In the genomic region with DNA sequence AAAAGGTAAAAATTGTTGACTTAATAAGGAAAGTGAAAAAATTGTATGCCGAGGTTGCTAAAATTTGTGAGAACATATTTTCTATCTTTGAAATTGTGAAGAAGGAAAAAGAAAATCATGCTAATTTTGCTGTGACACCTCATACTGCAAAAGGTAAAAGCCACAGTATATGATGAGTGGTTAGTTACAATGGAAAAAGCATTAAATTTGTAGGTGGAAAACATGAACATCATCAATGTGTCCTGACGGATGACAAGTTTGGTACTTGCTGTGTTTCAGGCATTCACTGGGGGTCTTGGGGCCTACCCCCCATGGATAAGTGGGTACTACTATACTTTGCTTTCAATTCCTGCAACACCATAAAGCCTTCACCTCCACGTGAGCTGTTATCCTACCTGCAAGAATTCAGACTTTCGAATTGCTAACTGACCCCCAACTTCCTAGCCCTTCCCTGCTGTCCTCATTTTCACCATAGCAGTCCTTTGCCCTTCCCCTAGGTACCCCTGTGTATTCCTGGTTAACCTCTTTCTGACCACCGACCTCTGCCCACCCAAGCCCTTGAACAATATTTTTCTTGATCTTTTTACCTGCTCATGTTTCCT, we compare ENCODE assay signal across 12 cellular contexts.
DNase-seq lines count a peak whose midpoint lies in the region; ATAC-seq and TF ChIP-seq lines count a peak whose summit lies in the region.
"Had no signal": no experiment of that assay in that cellular context is flagged by ENCODE, and none has a peak within 500 bp of the region (broad histone marks: within the 10 kb centered on the region; RNA-seq: fewer than 3 reads in every experiment).

No MANE protein-coding gene starts in this region.

- peaks cover 75% of the 10 kb centered on the region for H3K4me1 ChIP-seq in CD8-positive, alpha-beta T cell (ENCODE audit: insufficient read depth, low read length)
- peaks cover 84 to 88% of the 10 kb centered on the region in 2 experiments for H3K4me1 ChIP-seq in neutrophil (ENCODE audit: control insufficient read depth in 1 of 2, insufficient read depth in 1 of 2, low read depth in 1 of 2, low read length in 1 of 2)

- H3K9me3 ChIP-seq in CD8-positive, alpha-beta T cell (ENCODE audit: low read length), result no peaks in the 10 kb centered on the region
- no peaks in the 10 kb centered on the region for H3K9me3 ChIP-seq in neutrophil
- H3K9me3 ChIP-seq: mucosa of descending colon, right atrium auricular region, SK-N-SH had no signal

- peak overlapping the region; percentile 91 for H3K27ac Mint-ChIP-seq in CD8-positive, alpha-beta T cell
- peak overlapping the region; percentile 60 for H3K27ac Mint-ChIP-seq in HFFc6

- CTCF ChIA-PET in CD8-positive, alpha-beta T cell (lab: Charles Lee), result interaction anchor here (1.1 to 3.3 kb wide), 8 partner anchors 8 to 171 kb away, joined by 3 to 21 read pairs (median 6); no protein-coding TSS in a partner anchor

- H3K4me1 Mint-ChIP-seq in CD8-positive, alpha-beta T cell (ENCODE audit: low read depth), result peaks cover 82% of the 10 kb centered on the region
- peaks cover 67% of the 10 kb centered on the region for H3K4me1 Mint-ChIP-seq in HFFc6 (ENCODE audit: low read depth)

- no peaks in the 10 kb centered on the region for H3K9me3 Mint-ChIP-seq in CD8-positive, alpha-beta T cell
- H3K9me3 Mint-ChIP-seq in HFFc6, result no peaks in the 10 kb centered on the region
- H3K9me3 Mint-ChIP-seq: brain had no signal

- TF ChIP-seq CTCF in CD8-positive, alpha-beta T cell (IDR thresholded peaks at IDR 0.05), result no peak
- TF ChIP-seq CTCF in HFFc6 (IDR thresholded peaks at IDR 0.05) (no peak), neutrophil (IDR thresholded peaks at IDR 0.05) (no peak)

- peak overlapping the region; percentile 70 for H3K4me3 Mint-ChIP-seq in CD8-positive, alpha-beta T cell
- H3K4me3 Mint-ChIP-seq in HFFc6, result peak overlapping the region; percentile 34; the same call in 1 of the 2 replicates
- H3K4me3 Mint-ChIP-seq: brain had no signal

- no peak for DNase-seq in CD8-positive, alpha-beta T cell
- DNase-seq in HFFc6, result no peak
- peak; percentile 31 for DNase-seq in activated naive CD4-positive, alpha-beta T cell treated with anti-CD3 and anti-CD28 coated beads, Interleukin-2, amount 50 U/mL, for 16 hours
- DNase-seq: mucosa of descending colon, NCI-H524 treated with DMSO at 0.1 percent for 48 hours, SK-N-SH had no signal

- POLR2A ChIA-PET in CD8-positive, alpha-beta T cell (lab: Charles Lee), result interaction anchor here (1.0 to 4.4 kb wide), 6 partner anchors 16 to 171 kb away, joined by 4 to 29 read pairs (median 8); a partner anchor contains a TSS

- intact Hi-C loops in CD8-positive, alpha-beta T cell (cut with DNase I, micrococcal nuclease), result loop anchor here in 1 of 2 experiments (2.0 kb wide), 1 partner anchor 16 kb away; no protein-coding TSS in a partner anchor

- H3K27ac ChIP-seq in CD8-positive, alpha-beta T cell (ENCODE audit: low read depth, low read length), result peak overlapping the region; percentile 49
- peak overlapping the region; percentile 83 for H3K27ac ChIP-seq in neutrophil

- H3K36me3 ChIP-seq in CD8-positive, alpha-beta T cell (ENCODE audit: insufficient read depth, low read length), result no peaks in the 10 kb centered on the region
- H3K36me3 ChIP-seq in neutrophil, result no peaks in the 10 kb centered on the region
- H3K36me3 ChIP-seq: right atrium auricular region had no signal

- no peaks in the 10 kb centered on the region for H3K27me3 Mint-ChIP-seq in CD8-positive, alpha-beta T cell (ENCODE audit: low read depth)
- peaks cover 5% of the 10 kb centered on the region for H3K27me3 Mint-ChIP-seq in HFFc6 (ENCODE audit: insufficient read depth)
- H3K27me3 Mint-ChIP-seq: brain had no signal

- H3K4me3 ChIP-seq in CD8-positive, alpha-beta T cell (ENCODE audit: low read depth, low read length), result peak overlapping the region; percentile 36
- peak overlapping the region in 1 of 2 experiments; percentile 43 for H3K4me3 ChIP-seq in neutrophil (ENCODE audit: low read depth in 1 of 2, low read length in 1 of 2)
- H3K4me3 ChIP-seq: mucosa of descending colon, right atrium auricular region had no signal

- no peaks in the 10 kb centered on the region for H3K36me3 Mint-ChIP-seq in CD8-positive, alpha-beta T cell
- no peaks in the 10 kb centered on the region for H3K36me3 Mint-ChIP-seq in HFFc6 (ENCODE audit: low read depth)

- no peak for ATAC-seq in CD8-positive, alpha-beta T cell
- ATAC-seq in HG02642 (IDR thresholded peaks at IDR 0.05; ENCODE audit: poor library complexity, unreplicated experiment) (no peak), GM18868 (IDR thresholded peaks at IDR 0.05; ENCODE audit: unreplicated experiment) (no peak), HG03196 (IDR thresholded peaks at IDR 0.05; ENCODE audit: unreplicated experiment) (no peak)

- H3K27me3 ChIP-seq in CD8-positive, alpha-beta T cell (ENCODE audit: insufficient read depth, low read length), result no peaks in the 10 kb centered on the region
- H3K27me3 ChIP-seq in neutrophil, result no peaks in the 10 kb centered on the region
- H3K27me3 ChIP-seq: right atrium auricular region had no signal
